ENCODE assay signal across 1 cellular context in genomic region chr2:191811807-191812602, GRCh38.
TF ChIP-seq lines count a peak whose summit lies in the region.

No MANE protein-coding gene starts in this region.

TF ChIP-seq in GM23338, 12 proteins besides CTCF, POLR2A, EP300 and RAD21 (continued from another document):
- TF ChIP-seq, protein P1, sequence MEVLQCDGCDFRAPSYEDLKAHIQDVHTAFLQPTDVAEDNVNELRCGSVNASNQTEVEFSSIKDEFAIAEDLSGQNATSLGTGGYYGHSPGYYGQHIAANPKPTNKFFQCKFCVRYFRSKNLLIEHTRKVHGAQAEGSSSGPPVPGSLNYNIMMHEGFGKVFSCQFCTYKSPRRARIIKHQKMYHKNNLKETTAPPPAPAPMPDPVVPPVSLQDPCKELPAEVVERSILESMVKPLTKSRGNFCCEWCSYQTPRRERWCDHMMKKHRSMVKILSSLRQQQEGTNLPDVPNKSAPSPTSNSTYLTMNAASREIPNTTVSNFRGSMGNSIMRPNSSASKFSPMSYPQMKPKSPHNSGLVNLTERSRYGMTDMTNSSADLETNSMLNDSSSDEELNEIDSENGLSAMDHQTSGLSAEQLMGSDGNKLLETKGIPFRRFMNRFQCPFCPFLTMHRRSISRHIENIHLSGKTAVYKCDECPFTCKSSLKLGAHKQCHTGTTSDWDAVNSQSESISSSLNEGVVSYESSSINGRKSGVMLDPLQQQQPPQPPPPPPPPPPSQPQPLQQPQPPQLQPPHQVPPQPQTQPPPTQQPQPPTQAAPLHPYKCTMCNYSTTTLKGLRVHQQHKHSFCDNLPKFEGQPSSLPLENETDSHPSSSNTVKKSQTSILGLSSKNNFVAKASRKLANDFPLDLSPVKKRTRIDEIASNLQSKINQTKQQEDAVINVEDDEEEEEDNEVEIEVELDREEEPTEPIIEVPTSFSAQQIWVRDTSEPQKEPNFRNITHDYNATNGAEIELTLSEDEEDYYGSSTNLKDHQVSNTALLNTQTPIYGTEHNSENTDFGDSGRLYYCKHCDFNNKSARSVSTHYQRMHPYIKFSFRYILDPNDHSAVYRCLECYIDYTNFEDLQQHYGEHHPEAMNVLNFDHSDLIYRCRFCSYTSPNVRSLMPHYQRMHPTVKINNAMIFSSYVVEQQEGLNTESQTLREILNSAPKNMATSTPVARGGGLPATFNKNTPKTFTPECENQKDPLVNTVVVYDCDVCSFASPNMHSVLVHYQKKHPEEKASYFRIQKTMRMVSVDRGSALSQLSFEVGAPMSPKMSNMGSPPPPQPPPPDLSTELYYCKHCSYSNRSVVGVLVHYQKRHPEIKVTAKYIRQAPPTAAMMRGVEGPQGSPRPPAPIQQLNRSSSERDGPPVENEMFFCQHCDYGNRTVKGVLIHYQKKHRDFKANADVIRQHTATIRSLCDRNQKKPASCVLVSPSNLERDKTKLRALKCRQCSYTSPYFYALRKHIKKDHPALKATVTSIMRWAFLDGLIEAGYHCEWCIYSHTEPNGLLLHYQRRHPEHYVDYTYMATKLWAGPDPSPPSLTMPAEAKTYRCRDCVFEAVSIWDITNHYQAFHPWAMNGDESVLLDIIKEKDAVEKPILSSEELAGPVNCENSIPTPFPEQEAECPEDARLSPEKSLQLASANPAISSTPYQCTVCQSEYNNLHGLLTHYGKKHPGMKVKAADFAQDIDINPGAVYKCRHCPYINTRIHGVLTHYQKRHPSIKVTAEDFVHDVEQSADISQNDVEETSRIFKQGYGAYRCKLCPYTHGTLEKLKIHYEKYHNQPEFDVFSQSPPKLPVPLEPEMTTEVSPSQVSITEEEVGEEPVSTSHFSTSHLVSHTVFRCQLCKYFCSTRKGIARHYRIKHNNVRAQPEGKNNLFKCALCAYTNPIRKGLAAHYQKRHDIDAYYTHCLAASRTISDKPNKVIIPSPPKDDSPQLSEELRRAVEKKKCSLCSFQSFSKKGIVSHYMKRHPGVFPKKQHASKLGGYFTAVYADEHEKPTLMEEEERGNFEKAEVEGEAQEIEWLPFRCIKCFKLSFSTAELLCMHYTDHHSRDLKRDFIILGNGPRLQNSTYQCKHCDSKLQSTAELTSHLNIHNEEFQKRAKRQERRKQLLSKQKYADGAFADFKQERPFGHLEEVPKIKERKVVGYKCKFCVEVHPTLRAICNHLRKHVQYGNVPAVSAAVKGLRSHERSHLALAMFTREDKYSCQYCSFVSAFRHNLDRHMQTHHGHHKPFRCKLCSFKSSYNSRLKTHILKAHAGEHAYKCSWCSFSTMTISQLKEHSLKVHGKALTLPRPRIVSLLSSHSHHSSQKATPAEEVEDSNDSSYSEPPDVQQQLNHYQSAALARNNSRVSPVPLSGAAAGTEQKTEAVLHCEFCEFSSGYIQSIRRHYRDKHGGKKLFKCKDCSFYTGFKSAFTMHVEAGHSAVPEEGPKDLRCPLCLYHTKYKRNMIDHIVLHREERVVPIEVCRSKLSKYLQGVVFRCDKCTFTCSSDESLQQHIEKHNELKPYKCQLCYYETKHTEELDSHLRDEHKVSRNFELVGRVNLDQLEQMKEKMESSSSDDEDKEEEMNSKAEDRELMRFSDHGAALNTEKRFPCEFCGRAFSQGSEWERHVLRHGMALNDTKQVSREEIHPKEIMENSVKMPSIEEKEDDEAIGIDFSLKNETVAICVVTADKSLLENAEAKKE (CRISPR knock-in tag; IDR thresholded peaks at IDR 0.05), result no peak
- TF ChIP-seq STAT1 (IDR thresholded peaks at IDR 0.05; ENCODE audit: unreplicated experiment), result no peak
- no peak for TF ChIP-seq JUNB (IDR thresholded peaks at IDR 0.05; ENCODE audit: unreplicated experiment)
